ENCODE assay signal across 28 cellular contexts in genomic region chr1:79207786-79208185, GRCh38.
"Had no signal": no experiment of that assay in that cellular context is flagged by ENCODE, and none has a peak within 500 bp of the region (broad histone marks: within the 10 kb centered on the region; RNA-seq: fewer than 3 reads in every experiment).

No MANE protein-coding gene starts in this region.

- H3K27ac ChIP-seq: colonic mucosa, coronary artery, dorsolateral prefrontal cortex, epithelial cell of prostate, esophagus muscularis mucosa, esophagus squamous epithelium, gastrocnemius medialis, gastroesophageal sphincter, heart left ventricle, heart right ventricle, hepatocyte had no signal

- H3K4me1 Mint-ChIP-seq: endodermal cell had no signal

- H3K9me3 Mint-ChIP-seq: dendritic cell treated with granulocyte-macrophage colony-stimulating factor and Interleukin-4, amounts not matched to agents 40 ng/mL and 50 ng/mL, for 4 days; endodermal cell had no signal

- H3K79me2 ChIP-seq: hepatocyte had no signal

- H3K4me1 ChIP-seq: colonic mucosa, esophagus muscularis mucosa, esophagus squamous epithelium, gastrocnemius medialis, gastroesophageal sphincter, heart left ventricle, heart right ventricle had no signal

- H3K9me3 ChIP-seq: colonic mucosa, esophagus muscularis mucosa, esophagus squamous epithelium, gastrocnemius medialis, gastroesophageal sphincter, heart left ventricle had no signal

- H2AFZ ChIP-seq: hepatocyte had no signal

- H3K4me3 Mint-ChIP-seq: dendritic cell treated with granulocyte-macrophage colony-stimulating factor and Interleukin-4, amounts not matched to agents 40 ng/mL and 50 ng/mL, for 4 days; effector memory CD8-positive, alpha-beta T cell; endodermal cell had no signal

- H3K27me3 ChIP-seq: colonic mucosa, dorsolateral prefrontal cortex, esophagus muscularis mucosa, esophagus squamous epithelium, gastrocnemius medialis, gastroesophageal sphincter, heart left ventricle, heart right ventricle, hepatocyte had no signal

- H3K4me3 ChIP-seq: colonic mucosa, coronary artery, dorsolateral prefrontal cortex, esophagus muscularis mucosa, esophagus squamous epithelium, gastrocnemius medialis, gastroesophageal sphincter, heart left ventricle, heart right ventricle, hepatocyte had no signal

- H3K27me3 Mint-ChIP-seq: dendritic cell treated with granulocyte-macrophage colony-stimulating factor and Interleukin-4, amounts not matched to agents 40 ng/mL and 50 ng/mL, for 4 days; effector memory CD8-positive, alpha-beta T cell had no signal

- H3K36me3 ChIP-seq: colonic mucosa, esophagus muscularis mucosa, esophagus squamous epithelium, gastrocnemius medialis, gastroesophageal sphincter, heart left ventricle, heart right ventricle had no signal

- DNase-seq: colonic mucosa; cortex of kidney; dermis blood vessel endothelial cell; dorsolateral prefrontal cortex; effector CD4-positive, alpha-beta T cell; effector CD8-positive, alpha-beta T cell; effector memory CD4-positive, alpha-beta T cell; effector memory CD8-positive, alpha-beta T cell; endodermal cell; erythroblast; esophagus squamous epithelium; foreskin fibroblast; gastrocnemius medialis; glutamatergic neuron; head of caudate nucleus; heart left ventricle; heart right ventricle had no signal

- FAIRE-seq: colon, endometrium, endothelial cell of umbilical vein, frontal cortex had no signal

- H3K4me2 ChIP-seq: hepatocyte had no signal

- ATAC-seq: effector memory CD8-positive, alpha-beta T cell; esophagus mucosa; gastrocnemius medialis; gastroesophageal sphincter; heart left ventricle; heart right ventricle had no signal

- H3K27ac Mint-ChIP-seq: dendritic cell treated with granulocyte-macrophage colony-stimulating factor and Interleukin-4, amounts not matched to agents 40 ng/mL and 50 ng/mL, for 4 days; effector memory CD8-positive, alpha-beta T cell; endodermal cell had no signal
